Comparison of ENCODE assay signal across 9 cellular contexts in genomic region chr1:8283058-8283884, GRCh38. TPM values are rescaled to one million over a fixed set of nuclear protein-coding genes. Genes with fewer than 3 reads are reported as not detected.
DNase-seq lines count a peak whose midpoint lies in the region; ATAC-seq and TF ChIP-seq lines count a peak whose summit lies in the region.
"Had no signal": no experiment of that assay in that cellular context is flagged by ENCODE, and none has a peak within 500 bp of the region (broad histone marks: within the 10 kb centered on the region; RNA-seq: fewer than 3 reads in every experiment).

No MANE protein-coding gene starts in this region.

- no peak for TF ChIP-seq CTCF in HCT116 (IDR thresholded peaks at IDR 0.05 in 2 of 3, conservative IDR thresholded peaks at IDR 0.05 in 1 of 3; ENCODE audit: borderline replicate concordance in 1 of 3, insufficient read depth in 1 of 3, low read depth in 2 of 3, low read length in 2 of 3)
- TF ChIP-seq CTCF in mucosa of descending colon (IDR thresholded peaks at IDR 0.05) = no peak

- no peaks in the 10 kb centered on the region for H3K9me2 ChIP-seq in HCT116 (ENCODE audit: insufficient read depth)

- RAD21 ChIA-PET in HCT116 (lab: Charles Lee; ENCODE audit: low non-redundant PET in 1 of 2, low total read pairs in 2 of 2, uncharacterized antibody in 2 of 2, unreplicated experiment in 2 of 2) = no interaction called here

- no peaks in the 10 kb centered on the region for H3K79me2 ChIP-seq in HCT116 (ENCODE audit: insufficient read depth, low read length)

- peak overlapping the region; percentile 4 for H2AFZ ChIP-seq in HCT116 (ENCODE audit: low read depth, low read length, poor library complexity, severe bottlenecking)

- BruUV-seq in HCT116 (replicated peaks; lab: Mats Ljungman, UMichigan) = no TSS peak

- H3K4me3 ChIP-seq in HCT116 (replicated peaks in 1 of 2; ENCODE audit: low read depth in 1 of 2, low read length in 2 of 2) = no peak overlapping the region
- no peak overlapping the region for H3K4me3 ChIP-seq in mucosa of descending colon
- H3K4me3 ChIP-seq: cardiac muscle cell had no signal

- no peak overlapping the region for H3K9ac ChIP-seq in HCT116 (ENCODE audit: low read length)

- peaks cover 8 to 43% of the 10 kb centered on the region in 2 experiments; a peak in 3 of 4 replicates for H3K4me1 ChIP-seq in HCT116 (ENCODE audit: control insufficient read depth in 1 of 2, insufficient read depth in 2 of 2, low read length in 2 of 2)
- H3K4me1 ChIP-seq in mucosa of descending colon (ENCODE audit: low read depth) = peaks cover 3% of the 10 kb centered on the region

- no peak overlapping the region for H3K4me2 ChIP-seq in HCT116 (ENCODE audit: low read length)

- no peak for TF ChIP-seq RAD21 in HCT116 (IDR thresholded peaks at IDR 0.05; ENCODE audit: low read depth)

- ATAC-seq in GM18907 (IDR thresholded peaks at IDR 0.05; ENCODE audit: unreplicated experiment) = peak; percentile 89
- no peak for ATAC-seq in HCT116
- ATAC-seq in mucosa of descending colon = peak; percentile 72

- H3K9me3 ChIP-seq in HCT116 (ENCODE audit: control insufficient read depth in 1 of 2, insufficient read depth in 1 of 2, low read depth in 1 of 2, low read length in 2 of 2) = no peaks in the 10 kb centered on the region
- H3K9me3 ChIP-seq in mucosa of descending colon = no peaks in the 10 kb centered on the region

- CTCF ChIA-PET in HCT116 (lab: Charles Lee) = no interaction called here

- no peak for TF ChIP-seq POLR2A in HCT116 (IDR thresholded peaks at IDR 0.05; ENCODE audit: borderline replicate concordance, extremely low read depth, insufficient read depth, insufficient read length)

- H3K27ac ChIP-seq in HCT116 (ENCODE audit: low read depth, low read length) = no peak overlapping the region
- H3K27ac ChIP-seq: cardiac muscle cell had no signal

- H3K27me3 ChIP-seq in HCT116 (ENCODE audit: insufficient read depth, low read length) = no peaks in the 10 kb centered on the region
- H3K27me3 ChIP-seq: cardiac muscle cell had no signal

- H3K36me3 ChIP-seq in HCT116 (ENCODE audit: control insufficient read depth in 1 of 2, insufficient read depth in 2 of 2, low read length in 2 of 2) (no peaks in the 10 kb centered on the region), mucosa of descending colon (ENCODE audit: low read depth) (no peaks in the 10 kb centered on the region)
- H3K36me3 ChIP-seq: cardiac muscle cell had no signal

- DNase-seq in HCT116 (ENCODE audit: low read depth, low spot score) (no peak), MV-4-11 (lab: John Stamatoyannopoulos, UW) (peak; percentile 93), mucosa of descending colon (no peak), LoVo (ENCODE audit: low spot score) (no peak), foreskin melanocyte (no peak), activated gamma-delta T cell treated with Interleukin-2 at 50 U/mL for 16 hours (no peak), KG1 (lab: John Stamatoyannopoulos, UW) (no peak)

- H4K20me1 ChIP-seq in HCT116 (ENCODE audit: insufficient read depth) = no peaks in the 10 kb centered on the region

- POLR2A ChIA-PET in HCT116 (lab: Charles Lee) = no interaction called here

- intact Hi-C loops in HCT116 (cut with micrococcal nuclease) = no loop called here
- intact Hi-C loops in mucosa of descending colon (cut with DNase I, micrococcal nuclease) = no loop called here

TF ChIP-seq in HCT116, 20 proteins besides CTCF, POLR2A, EP300 and RAD21:
- no peak for TF ChIP-seq ZFX (IDR thresholded peaks at IDR 0.05)
- TF ChIP-seq REST (IDR thresholded peaks at IDR 0.05; ENCODE audit: low read depth) = no peak

RNA-seq across cellular contexts. Expression of gene SLC45A1, which starts 34.6 kb away (rescaled TPM):
- total RNA-seq in HCT116 (2021; ENCODE audit: unreplicated experiment) (13.8 TPM), mucosa of descending colon (1 to 10 TPM in 1 of 3 donors, under 1 TPM in 1, not detected in 1; 0.55 to 3.9 TPM)
- polyA plus RNA-seq in HCT116 (2012) = 17.0 and 21.0 TPM in 2 replicates
